In genomic region chr17:63798572-63799113, GRCh38 we compare ENCODE assay signal across 1 cellular context.
TF ChIP-seq lines count a peak whose summit lies in the region.

No MANE protein-coding gene starts in this region.

TF ChIP-seq in HCT116, 20 proteins besides CTCF, POLR2A, EP300 and RAD21 (continued from another document):
- TF ChIP-seq ZBTB33 (IDR thresholded peaks at IDR 0.05; ENCODE audit: extremely low read depth, insufficient replicate concordance, low read length) (no peak), ELF1 (IDR thresholded peaks at IDR 0.05; ENCODE audit: borderline replicate concordance, low read depth) (no peak), YY1 (IDR thresholded peaks at IDR 0.05; ENCODE audit: extremely low read depth, insufficient replicate concordance, low read depth, low read length) (no peak), EZH2phosphoT487 (IDR thresholded peaks at IDR 0.05; ENCODE audit: borderline replicate concordance) (no peak), CBX3 (IDR thresholded peaks at IDR 0.05; ENCODE audit: low read depth) (no peak), MAX (IDR thresholded peaks at IDR 0.05) (no peak), EZH2 (IDR thresholded peaks at IDR 0.05) (no peak), FOSL1 (IDR thresholded peaks at IDR 0.05; ENCODE audit: low read depth) (no peak)
